In the genomic region with DNA sequence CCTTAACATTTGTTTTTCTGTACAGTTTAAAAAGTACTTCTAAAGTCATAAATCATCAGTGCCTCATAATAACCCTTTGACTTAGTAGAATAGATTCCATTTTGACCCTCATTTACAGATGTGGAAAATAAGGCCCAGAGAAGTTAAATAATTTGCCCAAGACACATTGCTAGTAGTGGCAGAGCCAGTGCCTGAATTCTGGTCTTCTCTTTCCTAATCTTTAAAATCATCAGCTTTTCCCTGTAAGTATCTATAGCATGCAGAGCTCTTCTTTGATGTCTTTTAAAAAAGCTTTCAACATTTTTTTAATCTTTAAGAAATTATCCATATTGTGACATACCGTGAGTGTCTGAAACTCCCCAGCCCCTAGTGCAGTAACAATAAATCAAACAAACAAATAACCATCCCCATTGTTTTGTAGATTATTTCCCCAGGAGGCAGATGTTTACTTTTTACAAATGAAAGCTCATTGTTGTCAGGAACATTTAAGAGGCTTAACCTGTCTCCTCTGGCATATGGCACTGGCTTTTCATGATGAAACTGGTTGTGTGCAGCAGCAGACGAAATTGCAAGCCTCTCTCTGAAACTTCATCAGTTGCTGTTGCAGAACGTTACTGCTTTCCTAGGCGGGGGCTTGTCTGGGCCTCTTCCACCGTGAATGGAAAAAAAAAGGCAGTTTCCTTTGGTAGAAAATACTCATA, we compare ENCODE assay signal across 16 cellular contexts. TPM values are rescaled to one million over a fixed set of nuclear protein-coding genes. Genes with fewer than 3 reads are reported as not detected.
DNase-seq lines count a peak whose midpoint lies in the region.
"Had no signal": no experiment of that assay in that cellular context is flagged by ENCODE, and none has a peak within 500 bp of the region (broad histone marks: within the 10 kb centered on the region; RNA-seq: fewer than 3 reads in every experiment).

No MANE protein-coding gene starts in this region.

- no peak overlapping the region for H2BK120ac ChIP-seq in mesendoderm (ENCODE audit: low read depth, low read length)

- H3K4me1 ChIP-seq in mesendoderm (ENCODE audit: control insufficient read depth, low read depth, low read length), result no peaks in the 10 kb centered on the region
- H3K4me1 ChIP-seq: gastrocnemius medialis, upper lobe of right lung had no signal

- no peaks in the 10 kb centered on the region for H3K27me3 ChIP-seq in mesendoderm (ENCODE audit: insufficient read depth, low read length, poor library complexity)
- H3K27me3 ChIP-seq: gastrocnemius medialis, upper lobe of right lung had no signal

- no peak overlapping the region for H4K8ac ChIP-seq in mesendoderm (ENCODE audit: low read depth, low read length)

- peak; percentile 69 for DNase-seq in DMS79 treated with DMSO at 0.1 percent for 48 hours (lab: John Stamatoyannopoulos, UW)
- DNase-seq in NCI-H1417 (lab: John Stamatoyannopoulos, UW), result peak; percentile 19 to 78 (median 41)
- DNase-seq in NCI-H82 treated with DMSO at 0.1 percent for 48 hours (lab: John Stamatoyannopoulos, UW; ENCODE audit: unreplicated experiment), result peak; percentile 96
- DNase-seq in mesendoderm, result peak; percentile 25
- DNase-seq in CD1c-positive myeloid dendritic cell (ENCODE audit: extremely low spot score), result no peak
- DNase-seq in activated T-cell treated with anti-CD3 and anti-CD28 coated beads, Interleukin-2, amount 50 U/mL, for 1 hour, result no peak
- no peak for DNase-seq in AML-193 (lab: John Stamatoyannopoulos, UW)
- DNase-seq: activated CD4-positive, alpha-beta memory T cell treated with anti-CD3 and anti-CD28 coated beads, Interleukin-2, amount 10 ng/mL, durations not matched to agents 7 days and 5 days; gastrocnemius medialis; kidney; NCI-H226; nucleus accumbens; stimulated activated naive B cell treated with anti-CD40 and anti-IgM and Interleukin-4, amounts not matched to agents 10 μg/mL and 1 μg/mL and 100 μg/mL, for 72 hours; SW 1271; upper lobe of right lung had no signal

- no peak overlapping the region for H3K27ac ChIP-seq in mesendoderm (ENCODE audit: low read depth, low read length)
- H3K27ac ChIP-seq: gastrocnemius medialis, upper lobe of right lung had no signal

- H3K9ac ChIP-seq in mesendoderm (ENCODE audit: low read length), result no peak overlapping the region

- H3K56ac ChIP-seq in mesendoderm (ENCODE audit: low read length), result no peak overlapping the region

- peak overlapping the region; percentile 74 for H2BK15ac ChIP-seq in mesendoderm (replicated peaks; ENCODE audit: low read depth)

- no peaks in the 10 kb centered on the region for H3K36me3 ChIP-seq in mesendoderm (ENCODE audit: control insufficient read depth, insufficient read depth, low read length)
- H3K36me3 ChIP-seq: gastrocnemius medialis, upper lobe of right lung had no signal

- WGBS in mesendoderm (ENCODE audit: extremely low coverage, insufficient coverage, low lambda C conversion rate), result no CpG with 5 or more reads among the region's 5 CpGs

- H2BK5ac ChIP-seq in mesendoderm (ENCODE audit: low read length), result no peak overlapping the region

- H3K4me2 ChIP-seq in mesendoderm (ENCODE audit: low read length), result no peak overlapping the region

- H3K18ac ChIP-seq in mesendoderm (ENCODE audit: low read length), result no peak overlapping the region

- H3K79me1 ChIP-seq in mesendoderm (ENCODE audit: low read length), result no peaks in the 10 kb centered on the region

- no peak overlapping the region for H3K4me3 ChIP-seq in mesendoderm (ENCODE audit: low read length)
- H3K4me3 ChIP-seq: gastrocnemius medialis, GM12878, upper lobe of right lung had no signal

- H3K79me2 ChIP-seq in mesendoderm (ENCODE audit: control insufficient read depth, insufficient read depth, low read length), result no peaks in the 10 kb centered on the region

- no peak overlapping the region for H3K23ac ChIP-seq in mesendoderm (ENCODE audit: low read length)

- H3K4ac ChIP-seq in mesendoderm (ENCODE audit: low read depth, low read length), result no peak overlapping the region

- H2AK5ac ChIP-seq in mesendoderm (ENCODE audit: low read length), result no peak overlapping the region

- no peak overlapping the region for H4K5ac ChIP-seq in mesendoderm (ENCODE audit: low read length)

RNA-seq across cellular contexts. Expression of gene PCDH8, which starts 31.7 kb away (rescaled TPM):
- 0.52 TPM for polyA plus RNA-seq in mesendoderm (2013, experiment 1 of 2)
- 0.80 TPM for polyA plus RNA-seq in mesendoderm (2013, experiment 2 of 2)

Comparison
In these comparisons a context has a peak if more than half of its experiments do, and no peak if none do; other contexts are left out.
1. DNase-seq: peak in DMS79 treated with DMSO at 0.1 percent for 48 hours (single experiment), NCI-H1417 (3 of 3), NCI-H82 treated with DMSO at 0.1 percent for 48 hours (single experiment) and mesendoderm (single experiment); none in CD1c-positive myeloid dendritic cell (single experiment), activated T-cell treated with anti-CD3 and anti-CD28 coated beads, Interleukin-2, amount 50 U/mL, for 1 hour (single experiment) and AML-193 (0 of 2).